In the genomic region with DNA sequence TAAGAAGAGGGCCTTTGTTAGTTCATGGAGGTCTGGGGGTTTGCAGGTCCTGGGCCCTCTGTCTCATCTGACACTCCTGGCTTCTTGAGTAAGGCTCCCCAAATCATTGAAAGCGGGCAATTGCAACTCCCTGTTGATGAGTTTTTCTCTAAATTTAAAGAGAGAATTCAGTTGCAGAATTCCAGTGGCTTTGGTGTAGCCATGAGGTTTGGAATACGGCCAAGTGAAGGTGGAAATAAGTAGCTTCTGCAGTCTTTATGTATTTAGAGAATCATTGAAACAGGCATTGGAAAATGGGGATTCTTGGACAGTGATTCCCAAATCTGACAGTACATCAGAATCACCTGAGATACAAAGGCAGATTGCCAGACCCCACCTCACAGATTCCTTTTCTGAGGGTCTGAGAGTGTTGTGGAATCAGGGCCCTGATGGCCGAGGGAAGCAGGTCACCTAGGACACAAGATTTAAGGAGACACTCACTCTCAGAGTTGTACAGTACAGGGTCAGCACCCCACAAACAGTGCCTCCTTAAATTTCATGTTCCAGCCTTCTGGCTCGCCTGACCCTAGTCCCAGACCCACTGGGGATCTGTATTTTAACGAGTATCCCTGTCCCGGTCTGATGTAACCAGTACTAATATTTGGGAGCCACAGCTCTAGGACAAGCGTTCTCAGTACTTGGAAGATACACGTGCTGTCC, we compare ENCODE assay signal across 12 cellular contexts. TPM values are rescaled to one million over a fixed set of nuclear protein-coding genes. Genes with fewer than 3 reads are reported as not detected.
A peak's percentile ranks its signal among the peaks of the same experiment; 100 is the strongest.
DNase-seq lines count a peak whose midpoint lies in the region; ATAC-seq and TF ChIP-seq lines count a peak whose summit lies in the region.
"Had no signal": no experiment of that assay in that cellular context is flagged by ENCODE, and none has a peak within 500 bp of the region (broad histone marks: within the 10 kb centered on the region; RNA-seq: fewer than 3 reads in every experiment).

No MANE protein-coding gene starts in this region.

- ATAC-seq in GM19328 (IDR thresholded peaks at IDR 0.05; ENCODE audit: unreplicated experiment) = no peak
- ATAC-seq in GM19463 (IDR thresholded peaks at IDR 0.05; ENCODE audit: unreplicated experiment) = no peak
- ATAC-seq: activated naive CD4-positive, alpha-beta T cell treated with anti-CD3 and anti-CD28 coated beads, Interleukin-2, amount 50 U/mL, for 72 hours had no signal

- DNase-seq in CD4-positive, alpha-beta memory T cell = no peak
- DNase-seq in astrocyte of the cerebellum (ENCODE audit: low read depth) = peak; percentile 74
- peak; percentile 76 for DNase-seq in iris pigment epithelial cell (ENCODE audit: low read depth)
- no peak for DNase-seq in sigmoid colon
- no peak for DNase-seq in dedifferentiated amniotic fluid mesenchymal stem cell (ENCODE audit: extremely low spot score)
- no peak for DNase-seq in stimulated activated CD4-positive, alpha-beta T cell treated with anti-CD3 and anti-CD28 coated beads, Interleukin-12 subunit alpha, Interleukin-12 subunit beta, amount 100 ng/mL, for 4 hours
- DNase-seq: NCI-H526, ovary had no signal

- 88 to 90% methylated on average over 8 of the region's 8 CpGs for WGBS in sigmoid colon, 2 donors

- no peak for TF ChIP-seq EP300 in sigmoid colon (IDR thresholded peaks at IDR 0.05)

- no peaks in the 10 kb centered on the region for H3K27me3 Mint-ChIP-seq in CD4-positive, alpha-beta memory T cell

- CTCF ChIA-PET in CD4-positive, alpha-beta memory T cell (lab: Charles Lee; ENCODE audit: partially characterized antibody) = interaction anchor here (0.7 to 2.2 kb wide), 4 partner anchors 11 to 72 kb away, joined by 3 to 7 read pairs (median 6); no protein-coding TSS in a partner anchor

- TF ChIP-seq CTCF in astrocyte of the cerebellum (IDR thresholded peaks at IDR 0.05; ENCODE audit: low read depth, low read length, missing control alignments) (no peak), sigmoid colon (IDR thresholded peaks at IDR 0.05) (no peak)

- no peak for TF ChIP-seq POLR2A in sigmoid colon (IDR thresholded peaks at IDR 0.05)

- no peaks in the 10 kb centered on the region for H3K9me3 ChIP-seq in CD4-positive, alpha-beta memory T cell (ENCODE audit: control insufficient read depth in 1 of 2, low read length in 2 of 2)
- no peaks in the 10 kb centered on the region for H3K9me3 ChIP-seq in sigmoid colon
- H3K9me3 ChIP-seq: HAP-1, ovary had no signal

- intact Hi-C loops in CD4-positive, alpha-beta memory T cell (cut with micrococcal nuclease) = no loop called here
- intact Hi-C loops in sigmoid colon (cut with DNase I) = loop anchor here (5.0 kb wide), 1 partner anchor 37 kb away; a partner anchor contains a TSS

- H3K27ac Mint-ChIP-seq in CD4-positive, alpha-beta memory T cell = peak overlapping the region in 5 of 7 donors; percentile 0 to 79 (median 59)
- H3K27ac Mint-ChIP-seq: activated naive CD4-positive, alpha-beta T cell treated with anti-CD3 and anti-CD28 coated beads, Interleukin-2, amount 50 U/mL, for 72 hours had no signal

- no peak overlapping the region for H3K4me3 ChIP-seq in CD4-positive, alpha-beta memory T cell (ENCODE audit: low read length in 2 of 2)
- H3K4me3 ChIP-seq in astrocyte of the cerebellum (ENCODE audit: low read depth, low read length) (no peak overlapping the region), sigmoid colon (no peak overlapping the region)
- H3K4me3 ChIP-seq: HAP-1, ovary had no signal

- no peak overlapping the region for H3K4me3 Mint-ChIP-seq in CD4-positive, alpha-beta memory T cell

- POLR2A ChIA-PET in CD4-positive, alpha-beta memory T cell (lab: Charles Lee; ENCODE audit: partially characterized antibody) = interaction anchor here (2.5 kb wide), 1 partner anchor 37 kb away, joined by 6 read pairs; no protein-coding TSS in a partner anchor

- peaks cover 90% of the 10 kb centered on the region for H3K4me1 ChIP-seq in CD4-positive, alpha-beta memory T cell (ENCODE audit: insufficient read depth, low read length)
- H3K4me1 ChIP-seq in sigmoid colon = peaks cover 0 to 99% (median 97%) of the 10 kb centered on the region in 4 donors

- no peaks in the 10 kb centered on the region for H3K36me3 ChIP-seq in CD4-positive, alpha-beta memory T cell (ENCODE audit: insufficient read depth, low read length)
- H3K36me3 ChIP-seq in sigmoid colon = no peaks in the 10 kb centered on the region
- H3K36me3 ChIP-seq: HAP-1, ovary had no signal

- H3K36me3 Mint-ChIP-seq in CD4-positive, alpha-beta memory T cell = peaks cover 0 to 1% of the 10 kb centered on the region in 2 donors

- H3K27me3 ChIP-seq in CD4-positive, alpha-beta memory T cell (ENCODE audit: insufficient read depth, low read length) = no peaks in the 10 kb centered on the region
- H3K27me3 ChIP-seq in sigmoid colon = no peaks in the 10 kb centered on the region
- H3K27me3 ChIP-seq: ovary had no signal

- H3K27ac ChIP-seq in CD4-positive, alpha-beta memory T cell (ENCODE audit: low read depth, low read length) = no peak overlapping the region
- peak overlapping the region; percentile 87 to 95 (median 92) for H3K27ac ChIP-seq in sigmoid colon
- H3K27ac ChIP-seq: ovary had no signal

- peaks cover 58 to 85% (median 77%) of the 10 kb centered on the region in 4 donors for H3K4me1 Mint-ChIP-seq in CD4-positive, alpha-beta memory T cell

- in situ Hi-C loops in astrocyte of the cerebellum (cut with HindIII; ENCODE audit: low sequenced_read_pairs) = loop anchor here (10.0 kb wide), 1 partner anchor 94 kb away; no protein-coding TSS in a partner anchor

- H3K9me3 Mint-ChIP-seq in CD4-positive, alpha-beta memory T cell = peaks cover 0 to 2% (median 0%) of the 10 kb centered on the region in 8 donors

RNA-seq across cellular contexts. Expression of a gene that starts 37.7 kb away (rescaled TPM):
- 10 to 100 TPM; 42.2 to 42.4 TPM for total RNA-seq in CD4-positive, alpha-beta memory T cell
- polyA plus RNA-seq in CD4-positive, alpha-beta memory T cell = 10 to 100 TPM in 1 of 2 donors, 1 to 10 TPM in 1; 9.9 to 20.3 TPM
- 10 to 100 TPM; 25.8 to 35.7 (median 33.5) TPM for total RNA-seq in sigmoid colon
- polyA plus RNA-seq in sigmoid colon = 10 to 100 TPM; 10.2 to 19.2 (median 15.1) TPM

Comparison
In these comparisons a context has a peak if more than half of its experiments do, and no peak if none do; other contexts are left out.
1. DNase-seq: peak in astrocyte of the cerebellum (single experiment) and iris pigment epithelial cell (single experiment); none in CD4-positive, alpha-beta memory T cell (0 of 5), sigmoid colon (single experiment), dedifferentiated amniotic fluid mesenchymal stem cell (single experiment) and stimulated activated CD4-positive, alpha-beta T cell treated with anti-CD3 and anti-CD28 coated beads, Interleukin-12 subunit alpha, Interleukin-12 subunit beta, amount 100 ng/mL, for 4 hours (single experiment).